18 cellular contexts compared by ENCODE assay signal in the genomic region with DNA sequence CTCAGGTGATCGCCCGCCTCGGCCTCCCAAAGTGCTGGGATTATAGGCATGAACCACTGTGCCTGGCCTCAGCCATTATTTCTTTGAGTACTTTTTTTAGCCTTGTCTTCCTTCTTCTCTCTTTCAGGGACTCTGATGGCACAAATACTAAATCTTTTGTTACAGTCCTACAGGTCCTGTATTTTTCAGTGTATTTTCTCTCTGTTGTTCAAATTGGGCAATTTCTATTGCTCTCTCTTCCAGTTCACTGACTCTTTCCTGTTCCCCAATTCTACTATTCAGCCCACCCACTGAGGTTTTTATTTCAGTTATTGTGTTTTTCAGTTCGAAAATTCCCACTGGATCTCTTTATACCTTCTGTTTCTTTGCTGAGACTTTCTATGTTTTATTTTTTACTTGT. TPM values are rescaled to one million over a fixed set of nuclear protein-coding genes. Genes with fewer than 3 reads are reported as not detected.
DNase-seq lines count a peak whose midpoint lies in the region; ATAC-seq and TF ChIP-seq lines count a peak whose summit lies in the region.
"Had no signal": no experiment of that assay in that cellular context is flagged by ENCODE, and none has a peak within 500 bp of the region (broad histone marks: within the 10 kb centered on the region; RNA-seq: fewer than 3 reads in every experiment).

No MANE protein-coding gene starts in this region.

- H3K4me1 Mint-ChIP-seq in neural progenitor cell, result peaks cover 5% of the 10 kb centered on the region
- H3K4me1 Mint-ChIP-seq: CD14-positive monocyte; CD8-positive, alpha-beta memory T cell; GM23338 had no signal

- H3K27me3 ChIP-seq in DOHH2 (ENCODE audit: control insufficient read depth, low read length), result peaks cover 4% of the 10 kb centered on the region; the same call in 1 of the 2 replicates
- no peaks in the 10 kb centered on the region for H3K27me3 ChIP-seq in neural progenitor cell

- no peak overlapping the region for H2AFZ ChIP-seq in neural progenitor cell (replicated peaks)
- H2AFZ ChIP-seq: GM23338 had no signal

- peak; percentile 3 for DNase-seq in NOMO-1 treated with DMSO at 0.1 percent for 48 hours (lab: John Stamatoyannopoulos, UW; ENCODE audit: unreplicated experiment)
- DNase-seq in NOMO-1 (lab: John Stamatoyannopoulos, UW; ENCODE audit: unreplicated experiment in 2 of 2), result no peak
- no peak for DNase-seq in neural progenitor cell (ENCODE audit: low spot score)
- DNase-seq in DMS 273 treated with DMSO at 0.1 percent for 48 hours (lab: John Stamatoyannopoulos, UW), result no peak
- DNase-seq: ACHN; AML-193; CD4-positive, alpha-beta T cell; CD8-positive, alpha-beta memory T cell; DMS53; DMS79 treated with DMSO at 0.1 percent for 48 hours; HFFc6 had no signal

- TF ChIP-seq CTCF in DOHH2 (IDR thresholded peaks at IDR 0.05; ENCODE audit: low read depth, low read length, poor library complexity, severe bottlenecking), result no peak
- TF ChIP-seq CTCF in neural progenitor cell (IDR thresholded peaks at IDR 0.05), result no peak

- no peak overlapping the region for H3K27ac ChIP-seq in DOHH2 (ENCODE audit: low read depth, low read length)
- no peak overlapping the region for H3K27ac ChIP-seq in neural progenitor cell
- H3K27ac ChIP-seq: 22Rv1 had no signal

- peak overlapping the region; percentile 3 for H3K27ac Mint-ChIP-seq in neural progenitor cell
- H3K27ac Mint-ChIP-seq: CD14-positive monocyte; CD4-positive, alpha-beta T cell; CD8-positive, alpha-beta memory T cell; GM23338; HFFc6 had no signal

- H3K4me3 Mint-ChIP-seq in neural progenitor cell, result no peak overlapping the region
- H3K4me3 Mint-ChIP-seq: CD14-positive monocyte; CD4-positive, alpha-beta T cell; GM23338; HFFc6 had no signal

- H3K36me3 ChIP-seq in DOHH2 (ENCODE audit: control insufficient read depth, low read length) (no peaks in the 10 kb centered on the region), neural progenitor cell (no peaks in the 10 kb centered on the region)
- H3K36me3 ChIP-seq: HAP-1 had no signal

- peaks cover 5% of the 10 kb centered on the region for H3K27me3 Mint-ChIP-seq in neural progenitor cell (ENCODE audit: insufficient read depth, low read depth)
- H3K27me3 Mint-ChIP-seq: CD4-positive, alpha-beta T cell had no signal

- H3K4me1 ChIP-seq in DOHH2 (ENCODE audit: control insufficient read depth, low read length) (peaks cover 10% of the 10 kb centered on the region), neural progenitor cell (peaks cover 8% of the 10 kb centered on the region)
- H3K4me1 ChIP-seq: HAP-1 had no signal

- H4K20me1 ChIP-seq in DOHH2 (ENCODE audit: control insufficient read depth, insufficient read depth, low read depth, low read length), result no peaks in the 10 kb centered on the region
- H4K20me1 ChIP-seq in neural progenitor cell (ENCODE audit: low read depth), result no peaks in the 10 kb centered on the region

- H3K4me2 ChIP-seq in DOHH2 (ENCODE audit: low read length) (peak overlapping the region; percentile 45), neural progenitor cell (peak overlapping the region; percentile 22)
- H3K4me2 ChIP-seq: GM23338 had no signal

- H3K4me3 ChIP-seq in DOHH2 (ENCODE audit: low read length) (no peak overlapping the region), neural progenitor cell (no peak overlapping the region)
- H3K4me3 ChIP-seq: GM23338, HAP-1 had no signal

- H3K79me2 ChIP-seq in DOHH2 (ENCODE audit: control insufficient read depth, low read length) (no peaks in the 10 kb centered on the region), neural progenitor cell (ENCODE audit: low read depth) (no peaks in the 10 kb centered on the region)

- no peaks in the 10 kb centered on the region for H3K36me3 Mint-ChIP-seq in neural progenitor cell
- H3K36me3 Mint-ChIP-seq: CD14-positive monocyte had no signal

- H3F3A ChIP-seq in DOHH2 (ENCODE audit: control insufficient read depth, insufficient read depth), result no peaks in the 10 kb centered on the region
- H3F3A ChIP-seq in neural progenitor cell (ENCODE audit: low read depth), result no peaks in the 10 kb centered on the region

- peaks cover 6% of the 10 kb centered on the region for H3K9me3 Mint-ChIP-seq in neural progenitor cell
- H3K9me3 Mint-ChIP-seq: CD14-positive monocyte; CD4-positive, alpha-beta T cell; CD8-positive, alpha-beta memory T cell; HFFc6 had no signal

- no peaks in the 10 kb centered on the region for H3K9me3 ChIP-seq in DOHH2 (ENCODE audit: control insufficient read depth, insufficient read depth, low read length)
- no peaks in the 10 kb centered on the region for H3K9me3 ChIP-seq in neural progenitor cell (ENCODE audit: low read depth)

- H3K9ac ChIP-seq in neural progenitor cell, result no peak overlapping the region

- no peaks in the 10 kb centered on the region for H3K9me2 ChIP-seq in DOHH2 (replicated peaks; ENCODE audit: control insufficient read depth, low read length)

- no peak for ATAC-seq in HG03045 (IDR thresholded peaks at IDR 0.05; ENCODE audit: unreplicated experiment)
- ATAC-seq in HG03039 (IDR thresholded peaks at IDR 0.05; ENCODE audit: unreplicated experiment), result no peak
- ATAC-seq: GM23338 had no signal

RNA-seq across cellular contexts. Expression of a gene that starts 7.5 kb away (rescaled TPM):
- total RNA-seq in neural progenitor cell (ENCODE audit: low replicate concordance), result 10.5 and 27.4 TPM in 2 replicates

RNA-seq across cellular contexts. Expression of a gene that starts 31.3 kb away (rescaled TPM):
- 58.4 and 97.4 TPM in 2 replicates for total RNA-seq in neural progenitor cell (ENCODE audit: low replicate concordance)

RNA-seq across cellular contexts. Expression of a gene that starts 42.6 kb away (rescaled TPM):
- 3.9 and 12.8 TPM in 2 replicates for total RNA-seq in neural progenitor cell (ENCODE audit: low replicate concordance)

RNA-seq across cellular contexts. Expression of a gene that starts 46.5 kb away (rescaled TPM):
- total RNA-seq in neural progenitor cell (ENCODE audit: low replicate concordance), result 20.2 and 20.3 TPM in 2 replicates

RNA-seq across cellular contexts. Expression of a gene that starts 46.6 kb away (rescaled TPM):
- 89.2 and 95.9 TPM in 2 replicates for total RNA-seq in neural progenitor cell (ENCODE audit: low replicate concordance)
